In the genomic region with DNA sequence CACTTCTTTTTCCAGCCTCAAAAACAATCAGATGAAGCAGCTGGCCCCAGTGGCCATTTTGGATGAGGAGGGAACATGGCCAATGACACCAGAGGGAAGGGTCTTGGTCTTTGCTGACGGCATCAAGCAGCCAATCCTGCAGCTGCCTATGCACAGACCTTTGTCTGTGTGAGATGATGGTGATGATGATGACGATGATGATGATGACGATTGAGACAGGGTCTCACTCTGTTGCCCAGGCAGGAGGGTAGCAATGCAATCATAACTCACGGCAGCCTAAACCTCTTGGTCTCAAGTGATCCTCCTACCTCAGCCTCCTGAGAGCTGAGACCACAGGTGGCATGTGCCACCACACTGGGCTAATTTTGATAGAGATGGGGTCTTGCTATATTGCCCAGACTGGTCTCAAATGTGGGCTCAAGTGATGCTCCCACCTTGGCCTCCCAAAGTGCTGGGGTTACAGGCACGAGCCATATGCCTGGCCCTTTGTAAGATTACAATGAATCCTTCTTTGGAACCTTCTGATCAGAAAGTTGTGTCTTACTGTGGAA, we compare ENCODE assay signal across 22 cellular contexts.
"Had no signal": no experiment of that assay in that cellular context is flagged by ENCODE, and none has a peak within 500 bp of the region (broad histone marks: within the 10 kb centered on the region; RNA-seq: fewer than 3 reads in every experiment).

No MANE protein-coding gene starts in this region.

- H3K27me3 Mint-ChIP-seq: type B pancreatic cell had no signal

- H3K4me3 ChIP-seq: coronary artery, dorsolateral prefrontal cortex, heart right ventricle, psoas muscle, right lobe of liver, stomach had no signal

- H3K4me3 Mint-ChIP-seq: naive thymus-derived CD4-positive, alpha-beta T cell; nephron progenitor cell; type B pancreatic cell had no signal

- H3K27me3 ChIP-seq: dorsolateral prefrontal cortex, heart right ventricle, right lobe of liver, stomach had no signal

- H3K36me3 ChIP-seq: heart right ventricle, neutrophil, right lobe of liver, stomach had no signal

- H3K27ac Mint-ChIP-seq: naive thymus-derived CD4-positive, alpha-beta T cell; nephron progenitor cell; type B pancreatic cell had no signal

- H3K36me3 Mint-ChIP-seq: type B pancreatic cell had no signal

- DNase-seq: dorsolateral prefrontal cortex; effector memory CD4-positive, alpha-beta T cell; heart right ventricle; hypothalamus; kidney glomerular epithelial cell; mammary epithelial cell; naive thymus-derived CD4-positive, alpha-beta T cell; nephron progenitor cell; psoas muscle; retina; stimulated activated CD4-positive, alpha-beta T cell treated with anti-CD3 and anti-CD28 coated beads, Interleukin-1b, Interleukin-23, amount 100 ng/mL, for 48 hours; stimulated activated CD4-positive, alpha-beta T cell treated with anti-CD3 and anti-CD28 coated beads, Interleukin-4, amount 100 ng/mL, for 24 hours; stimulated activated naive CD4-positive, alpha-beta T cell; stomach had no signal

- H3K9me3 ChIP-seq: neutrophil, right lobe of liver, stomach had no signal

- FAIRE-seq: endometrium, frontal cortex, islet of Langerhans, urothelium cell line had no signal

- H3K4me1 ChIP-seq: right lobe of liver had no signal

- H3K27ac ChIP-seq: coronary artery, dorsolateral prefrontal cortex, neutrophil, psoas muscle, stomach had no signal
